Comparison of ENCODE assay signal across 18 cellular contexts in genomic region chr6:128256100-128256499, GRCh38.
"Had no signal": no experiment of that assay in that cellular context is flagged by ENCODE, and none has a peak within 500 bp of the region (broad histone marks: within the 10 kb centered on the region; RNA-seq: fewer than 3 reads in every experiment).

No MANE protein-coding gene starts in this region.

- DNase-seq: KBM-7, MV-4-11, NCI-H1048, NCI-H1105, NCI-H1417, NCI-H1436 treated with DMSO at 0.1 percent for 48 hours, NCI-H1694, NCI-H187 treated with DMSO at 0.1 percent for 48 hours, NCI-H2029 treated with DMSO at 0.1 percent for 48 hours, NCI-H2107, NCI-H2227 treated with DMSO at 0.1 percent for 48 hours, NCI-H524 treated with DMSO at 0.1 percent for 48 hours, NCI-H69, NCI-H774, PC-3, SHP77, SK-N-SH had no signal

- ATAC-seq: Panc1, PC-3 had no signal
